In the genomic region with DNA sequence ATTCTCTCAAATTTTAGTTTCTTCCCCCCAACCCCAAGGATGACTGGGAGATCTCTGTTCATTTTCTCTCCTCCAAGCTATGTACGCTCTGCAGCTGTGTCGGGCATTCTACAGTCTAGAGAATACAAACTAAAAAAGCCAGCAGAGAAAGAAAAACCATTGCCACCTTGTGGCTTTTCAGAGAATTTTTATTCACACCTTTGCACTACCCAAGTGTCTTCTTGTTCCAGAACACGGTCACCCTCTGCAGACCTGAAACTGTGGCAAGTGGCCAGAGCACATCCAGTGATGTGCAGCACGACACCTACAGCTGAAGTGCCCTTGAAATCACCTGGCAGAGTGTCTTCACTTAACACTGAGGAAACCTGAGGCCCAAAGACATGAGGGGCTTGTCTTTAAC, we compare ENCODE assay signal across 8 cellular contexts.
DNase-seq lines count a peak whose midpoint lies in the region; ATAC-seq and TF ChIP-seq lines count a peak whose summit lies in the region.

No MANE protein-coding gene starts in this region.

- H4K20me1 ChIP-seq in hepatocyte (ENCODE audit: insufficient read depth, poor library complexity, severe bottlenecking): no peaks in the 10 kb centered on the region

- H3K36me3 ChIP-seq in hepatocyte (replicated peaks; ENCODE audit: insufficient read depth, low read depth) (no peaks in the 10 kb centered on the region), uterus (no peaks in the 10 kb centered on the region)

- peaks cover 54% of the 10 kb centered on the region for H3K4me1 Mint-ChIP-seq in activated B cell treated with CpG ODN at 0.5 μM for 24 hours
- H3K4me1 Mint-ChIP-seq in nephron progenitor cell: no peaks in the 10 kb centered on the region

- no peak for TF ChIP-seq EP300 in Ishikawa (IDR thresholded peaks at IDR 0.05; ENCODE audit: borderline replicate concordance)

- no peak for TF ChIP-seq POLR2A in uterus (IDR thresholded peaks at IDR 0.05)

- H3K4me2 ChIP-seq in hepatocyte: no peak overlapping the region

- H3K27ac Mint-ChIP-seq in activated B cell treated with CpG ODN at 0.5 μM for 24 hours: peak overlapping the region; percentile 56
- no peak overlapping the region for H3K27ac Mint-ChIP-seq in nephron progenitor cell

- POLR2A ChIA-PET in activated B cell treated with CpG ODN at 0.5 μM for 24 hours (lab: Charles Lee): interaction anchor here (1.0 to 1.2 kb wide), 3 partner anchors 14 to 70 kb away, joined by 4 to 7 read pairs (median 4); no protein-coding TSS in a partner anchor

- CTCF ChIA-PET in activated B cell treated with CpG ODN at 0.5 μM for 24 hours (lab: Charles Lee): interaction anchor here (0.5 to 1.7 kb wide), 7 partner anchors 8 to 154 kb away, joined by 3 to 6 read pairs (median 4); no protein-coding TSS in a partner anchor

- peak; percentile 3 for DNase-seq in DMS79 treated with DMSO at 0.1 percent for 48 hours (lab: John Stamatoyannopoulos, UW)
- no peak for DNase-seq in DMS79 (lab: John Stamatoyannopoulos, UW)
- DNase-seq in activated B cell treated with CpG ODN at 0.5 μM for 24 hours: no peak
- DNase-seq in hepatocyte (ENCODE audit: low spot score): peak; percentile 12
- no peak for DNase-seq in uterus
- no peak for DNase-seq in nephron progenitor cell
- no peak for DNase-seq in NCI-H128 (lab: John Stamatoyannopoulos, UW; ENCODE audit: unreplicated experiment)

- H3K4me1 ChIP-seq in hepatocyte (ENCODE audit: insufficient read depth) (no peaks in the 10 kb centered on the region), uterus (no peaks in the 10 kb centered on the region)

- intact Hi-C loops in activated B cell treated with CpG ODN at 0.5 μM for 24 hours (cut with micrococcal nuclease): loop anchor here (1.0 to 5.0 kb wide), 6 partner anchors 45 to 260 kb away; a partner anchor contains a TSS
- intact Hi-C loops in uterus (cut with DNase I; ENCODE audit: low total_unique reads): no loop called here

- H3K27ac ChIP-seq in hepatocyte (no peak overlapping the region), uterus (no peak overlapping the region)

- TF ChIP-seq RAD21 in Ishikawa (IDR thresholded peaks at IDR 0.05; ENCODE audit: low read depth): peak; percentile 46

- no peak overlapping the region for H2AFZ ChIP-seq in hepatocyte

- TF ChIP-seq CTCF in activated B cell treated with CpG ODN at 0.5 μM for 24 hours (IDR thresholded peaks at IDR 0.05) (no peak), hepatocyte (IDR thresholded peaks at IDR 0.05; ENCODE audit: poor library complexity) (peak; percentile 32), uterus (IDR thresholded peaks at IDR 0.05) (peak; percentile 22 to 51 (median 38)), nephron progenitor cell (IDR thresholded peaks at IDR 0.05) (no peak)

- H3K9me3 ChIP-seq in hepatocyte (ENCODE audit: low read depth) (no peaks in the 10 kb centered on the region), uterus (no peaks in the 10 kb centered on the region)

- H3K4me3 Mint-ChIP-seq in activated B cell treated with CpG ODN at 0.5 μM for 24 hours: no peak overlapping the region
- no peak overlapping the region for H3K4me3 Mint-ChIP-seq in nephron progenitor cell

- H3K27me3 ChIP-seq in hepatocyte: no peaks in the 10 kb centered on the region
- H3K27me3 ChIP-seq in uterus: no peaks in the 10 kb centered on the region

- ATAC-seq in activated B cell treated with CpG ODN at 0.5 μM for 24 hours (ENCODE audit: low read depth): peak; percentile 42

- H3K27me3 Mint-ChIP-seq in activated B cell treated with CpG ODN at 0.5 μM for 24 hours (no peaks in the 10 kb centered on the region), nephron progenitor cell (ENCODE audit: low read depth, poor library complexity) (no peaks in the 10 kb centered on the region)

- WGBS in hepatocyte (ENCODE audit: low lambda C conversion rate, missing lambda C conversion rate): 73% methylated on average over 4 of the region's 4 CpGs

- no peaks in the 10 kb centered on the region for H3K9me2 ChIP-seq in hepatocyte (replicated peaks; ENCODE audit: insufficient read depth)

- no peaks in the 10 kb centered on the region for H3K9me3 Mint-ChIP-seq in activated B cell treated with CpG ODN at 0.5 μM for 24 hours
- H3K9me3 Mint-ChIP-seq in nephron progenitor cell: peaks cover 32% of the 10 kb centered on the region

- no peak overlapping the region for H3K4me3 ChIP-seq in hepatocyte
- H3K4me3 ChIP-seq in uterus: no peak overlapping the region

- H3K36me3 Mint-ChIP-seq in activated B cell treated with CpG ODN at 0.5 μM for 24 hours (ENCODE audit: low read depth): peaks cover 59% of the 10 kb centered on the region
- no peaks in the 10 kb centered on the region for H3K36me3 Mint-ChIP-seq in nephron progenitor cell (ENCODE audit: low read depth)

- H3K79me2 ChIP-seq in hepatocyte: no peaks in the 10 kb centered on the region

TF ChIP-seq in Ishikawa, 13 proteins besides CTCF, POLR2A, EP300 and RAD21:
- no peak for TF ChIP-seq YY1 (IDR thresholded peaks at IDR 0.05; ENCODE audit: low read depth)
- TF ChIP-seq CREB1 (IDR thresholded peaks at IDR 0.05; ENCODE audit: low read depth): no peak
- no peak for TF ChIP-seq TEAD4 (IDR thresholded peaks at IDR 0.05)
- TF ChIP-seq TAF1 (IDR thresholded peaks at IDR 0.05; ENCODE audit: low read depth): no peak
- TF ChIP-seq, protein P1, sequence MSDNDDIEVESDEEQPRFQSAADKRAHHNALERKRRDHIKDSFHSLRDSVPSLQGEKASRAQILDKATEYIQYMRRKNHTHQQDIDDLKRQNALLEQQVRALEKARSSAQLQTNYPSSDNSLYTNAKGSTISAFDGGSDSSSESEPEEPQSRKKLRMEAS (IDR thresholded peaks at IDR 0.05): no peak
- no peak for TF ChIP-seq EGR1 (IDR thresholded peaks at IDR 0.05)
- TF ChIP-seq CEBPB (IDR thresholded peaks at IDR 0.05): no peak
- no peak for TF ChIP-seq NFIC (IDR thresholded peaks at IDR 0.05)
- no peak for TF ChIP-seq TCF12 (IDR thresholded peaks at IDR 0.05; ENCODE audit: low read depth)
- TF ChIP-seq, protein P2, sequence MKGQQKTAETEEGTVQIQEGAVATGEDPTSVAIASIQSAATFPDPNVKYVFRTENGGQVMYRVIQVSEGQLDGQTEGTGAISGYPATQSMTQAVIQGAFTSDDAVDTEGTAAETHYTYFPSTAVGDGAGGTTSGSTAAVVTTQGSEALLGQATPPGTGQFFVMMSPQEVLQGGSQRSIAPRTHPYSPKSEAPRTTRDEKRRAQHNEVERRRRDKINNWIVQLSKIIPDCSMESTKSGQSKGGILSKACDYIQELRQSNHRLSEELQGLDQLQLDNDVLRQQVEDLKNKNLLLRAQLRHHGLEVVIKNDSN (IDR thresholded peaks at IDR 0.05): no peak
- TF ChIP-seq, protein P3, sequence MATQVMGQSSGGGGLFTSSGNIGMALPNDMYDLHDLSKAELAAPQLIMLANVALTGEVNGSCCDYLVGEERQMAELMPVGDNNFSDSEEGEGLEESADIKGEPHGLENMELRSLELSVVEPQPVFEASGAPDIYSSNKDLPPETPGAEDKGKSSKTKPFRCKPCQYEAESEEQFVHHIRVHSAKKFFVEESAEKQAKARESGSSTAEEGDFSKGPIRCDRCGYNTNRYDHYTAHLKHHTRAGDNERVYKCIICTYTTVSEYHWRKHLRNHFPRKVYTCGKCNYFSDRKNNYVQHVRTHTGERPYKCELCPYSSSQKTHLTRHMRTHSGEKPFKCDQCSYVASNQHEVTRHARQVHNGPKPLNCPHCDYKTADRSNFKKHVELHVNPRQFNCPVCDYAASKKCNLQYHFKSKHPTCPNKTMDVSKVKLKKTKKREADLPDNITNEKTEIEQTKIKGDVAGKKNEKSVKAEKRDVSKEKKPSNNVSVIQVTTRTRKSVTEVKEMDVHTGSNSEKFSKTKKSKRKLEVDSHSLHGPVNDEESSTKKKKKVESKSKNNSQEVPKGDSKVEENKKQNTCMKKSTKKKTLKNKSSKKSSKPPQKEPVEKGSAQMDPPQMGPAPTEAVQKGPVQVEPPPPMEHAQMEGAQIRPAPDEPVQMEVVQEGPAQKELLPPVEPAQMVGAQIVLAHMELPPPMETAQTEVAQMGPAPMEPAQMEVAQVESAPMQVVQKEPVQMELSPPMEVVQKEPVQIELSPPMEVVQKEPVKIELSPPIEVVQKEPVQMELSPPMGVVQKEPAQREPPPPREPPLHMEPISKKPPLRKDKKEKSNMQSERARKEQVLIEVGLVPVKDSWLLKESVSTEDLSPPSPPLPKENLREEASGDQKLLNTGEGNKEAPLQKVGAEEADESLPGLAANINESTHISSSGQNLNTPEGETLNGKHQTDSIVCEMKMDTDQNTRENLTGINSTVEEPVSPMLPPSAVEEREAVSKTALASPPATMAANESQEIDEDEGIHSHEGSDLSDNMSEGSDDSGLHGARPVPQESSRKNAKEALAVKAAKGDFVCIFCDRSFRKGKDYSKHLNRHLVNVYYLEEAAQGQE (IDR thresholded peaks at IDR 0.05; ENCODE audit: low read depth): no peak
- TF ChIP-seq ZBTB7A (IDR thresholded peaks at IDR 0.05; ENCODE audit: low read depth): no peak
- TF ChIP-seq FOXM1 (IDR thresholded peaks at IDR 0.05; ENCODE audit: borderline replicate concordance, low read depth): no peak
TF ChIP-seq in Ishikawa: peak in this region for 0.

Comparison
In these comparisons a context has a peak if more than half of its experiments do, and no peak if none do; other contexts are left out.
1. DNase-seq: peak in DMS79 treated with DMSO at 0.1 percent for 48 hours (single experiment) and hepatocyte (single experiment); none in DMS79 (single experiment), activated B cell treated with CpG ODN at 0.5 μM for 24 hours (single experiment), uterus (0 of 2), nephron progenitor cell (single experiment) and NCI-H128 (single experiment).
2. CTCF ChIP-seq: peak in hepatocyte (single experiment) and uterus (4 of 4); none in activated B cell treated with CpG ODN at 0.5 μM for 24 hours (single experiment) and nephron progenitor cell (single experiment).